Comparison of ENCODE assay signal across 8 cellular contexts in the genomic region with DNA sequence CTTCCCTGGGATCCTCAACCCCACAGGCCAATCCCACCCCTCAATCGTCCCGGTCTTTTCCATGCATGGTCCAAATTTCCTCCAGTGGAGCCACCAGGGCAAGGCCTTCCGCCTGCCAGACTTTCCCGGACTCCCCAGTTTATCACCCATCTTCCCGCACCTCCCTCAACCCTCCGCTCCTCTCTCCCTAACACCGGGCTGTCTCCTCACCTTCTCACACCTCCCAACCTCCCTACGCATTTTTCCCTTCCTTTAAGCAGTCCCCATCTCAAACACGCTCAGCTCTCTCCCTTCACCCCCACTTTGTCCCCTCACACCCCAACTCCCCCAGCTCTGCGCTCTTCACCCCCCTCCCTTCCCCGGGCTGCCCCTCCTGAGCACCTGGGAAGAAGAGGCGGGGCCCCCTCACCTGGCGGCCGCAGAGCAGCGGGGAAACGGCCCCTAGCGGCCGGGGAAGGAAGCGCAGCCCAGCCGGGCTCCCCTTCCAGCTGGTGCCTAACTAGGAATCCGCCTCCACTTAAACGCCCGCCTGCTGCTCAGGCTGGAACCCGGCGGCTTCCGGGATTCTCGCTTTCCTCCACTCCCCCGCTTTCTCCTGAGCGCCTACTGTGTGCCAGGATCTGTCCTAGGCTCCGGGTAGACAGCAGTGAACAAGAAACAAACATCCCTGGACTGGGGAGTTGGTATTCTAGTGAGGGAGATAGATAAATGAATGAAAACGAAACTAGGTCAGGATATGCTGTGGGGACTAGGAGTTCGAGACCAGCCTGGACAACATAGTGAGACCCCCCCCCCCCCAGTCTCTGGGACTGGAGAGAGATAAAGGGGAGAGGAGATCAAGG.
A peak's percentile ranks its signal among the peaks of the same experiment; 100 is the strongest.
DNase-seq lines count a peak whose midpoint lies in the region; ATAC-seq and TF ChIP-seq lines count a peak whose summit lies in the region.
"Not testable (repeated sequence)": the region's sequence is repeated elsewhere in the genome, so short reads cannot be mapped to it uniquely, and the experiment has no call there.

No MANE protein-coding gene starts in this region.

- peak overlapping the region; percentile 38; the same call in 1 of the 2 replicates for H3K9ac ChIP-seq in DND-41 (ENCODE audit: low read depth, low read length)

- CTCF ChIA-PET in MCF 10A (lab: Yijun Ruan, JAX): interaction anchor here (0.7 to 1.2 kb wide), 4 partner anchors 9 to 231 kb away, joined by 3 to 5 read pairs (median 4); no protein-coding TSS in a partner anchor

- TF ChIP-seq CTCF in DND-41 (IDR thresholded peaks at IDR 0.05; ENCODE audit: borderline replicate concordance, extremely low read depth, low read length, poor library complexity, severe bottlenecking) (peak; percentile 75), MCF 10A (IDR thresholded peaks at IDR 0.05; ENCODE audit: unreplicated experiment) (peak; percentile 95), hepatocyte (IDR thresholded peaks at IDR 0.05; ENCODE audit: poor library complexity) (peak; percentile 86), psoas muscle (IDR thresholded peaks at IDR 0.05) (peak; percentile 76), testis (IDR thresholded peaks at IDR 0.05) (peak; percentile 60 to 96 (median 67))

- H2AFZ ChIP-seq in DND-41 (ENCODE audit: low read depth, low read length) (peak overlapping the region; percentile 78), hepatocyte (peak overlapping the region; percentile 60)

- not testable (repeated sequence) for H4K20me1 ChIP-seq in DND-41 (ENCODE audit: insufficient read depth, low read length); hepatocyte (ENCODE audit: insufficient read depth, poor library complexity, severe bottlenecking)

- not testable (repeated sequence) for H3K79me2 ChIP-seq in DND-41 (ENCODE audit: insufficient read depth, low read length); hepatocyte

- H3K4me1 ChIP-seq in DND-41 (ENCODE audit: insufficient read depth, low read length) (peaks cover 11% of the 10 kb centered on the region), hepatocyte (ENCODE audit: insufficient read depth) (peaks cover 13% of the 10 kb centered on the region)
- not testable (repeated sequence) for H3K4me1 ChIP-seq in psoas muscle, testis

- H3K9me3 Mint-ChIP-seq in MCF 10A (ENCODE audit: unreplicated experiment): not testable (repeated sequence)

- H3K27me3 Mint-ChIP-seq in MCF 10A (ENCODE audit: insufficient read depth, unreplicated experiment): not testable (repeated sequence)

- not testable (repeated sequence) for H3K36me3 Mint-ChIP-seq in MCF 10A (ENCODE audit: insufficient read depth, unreplicated experiment)

- H3K27ac ChIP-seq in DND-41 (ENCODE audit: low read length); hepatocyte; psoas muscle; testis: not testable (repeated sequence)

- H3K4me3 Mint-ChIP-seq in MCF 10A (ENCODE audit: unreplicated experiment): peak overlapping the region; percentile 78

- BruUV-seq in MCF 10A (replicated peaks; lab: Mats Ljungman, UMichigan): not testable (repeated sequence)

- H3K9me3 ChIP-seq in DND-41 (ENCODE audit: insufficient read depth, low read length, severe bottlenecking); hepatocyte (ENCODE audit: low read depth); psoas muscle; testis: not testable (repeated sequence)

- 14% methylated on average over 28 of the region's 32 CpGs for WGBS in hepatocyte (ENCODE audit: low lambda C conversion rate, missing lambda C conversion rate)
- 5 to 9% (median 8%) methylated on average over 27 to 32 of the region's 32 CpGs for WGBS in psoas muscle, 3 donors
- WGBS in testis, 2 donors: 6 to 7% methylated on average over 23 to 32 of the region's 32 CpGs

- ATAC-seq in DND-41 (ENCODE audit: insufficient read depth, low read depth) (peak; percentile 84), psoas muscle (peak; percentile 65 to 78 (median 72))

- intact Hi-C loops in MCF 10A (cut with micrococcal nuclease); psoas muscle (cut with DNase I); testis (cut with DNase I; ENCODE audit: low total_unique reads): not testable (repeated sequence)

- H3K27me3 ChIP-seq in DND-41 (ENCODE audit: insufficient read depth, low read length, poor library complexity); hepatocyte; testis: not testable (repeated sequence)
- peaks cover 0 to 54% (median 2%) of the 10 kb centered on the region in 3 donors for H3K27me3 ChIP-seq in psoas muscle (ENCODE audit: insufficient read depth in 3 of 3, low read length in 2 of 3)

- not testable (repeated sequence) for H3K36me3 ChIP-seq in DND-41 (ENCODE audit: insufficient read depth, low read length); hepatocyte (replicated peaks; ENCODE audit: insufficient read depth, low read depth); psoas muscle (ENCODE audit: insufficient read depth in 1 of 2, low read depth in 1 of 2); testis (ENCODE audit: low read depth, missing control alignments)

- H3K4me1 Mint-ChIP-seq in MCF 10A (ENCODE audit: insufficient read depth, unreplicated experiment): peaks cover 10% of the 10 kb centered on the region

- H3K4me3 ChIP-seq in DND-41 (ENCODE audit: low read depth in 1 of 2, low read length in 2 of 2) (peak overlapping the region; percentile 13 to 58; a peak in 3 of 4 replicates), psoas muscle (peak overlapping the region; percentile 41), testis (peak overlapping the region in 1 of 2 donors; percentile 14)
- H3K4me3 ChIP-seq in hepatocyte: not testable (repeated sequence)

- POLR2A ChIA-PET in MCF 10A (lab: Yijun Ruan, JAX): interaction anchor here (0.6 to 1.6 kb wide), 2 partner anchors 222 to 616 kb away, joined by 3 read pairs; no protein-coding TSS in a partner anchor

- H3K4me2 ChIP-seq in DND-41 (ENCODE audit: insufficient read depth, low read length) (peak overlapping the region; percentile 65), hepatocyte (peak overlapping the region; percentile 70)

- not testable (repeated sequence) for H3K9me2 ChIP-seq in hepatocyte (replicated peaks; ENCODE audit: insufficient read depth)

- DNase-seq in DND-41 (peak; percentile 73), HT1080 (ENCODE audit: low read depth) (peak; percentile 66), NCI-H524 (lab: John Stamatoyannopoulos, UW) (peak; percentile 10 to 66), MCF 10A (ENCODE audit: unreplicated experiment) (peak; percentile 75), hepatocyte (ENCODE audit: low spot score) (peak; percentile 86), psoas muscle (peak; percentile 44 to 67), testis (peak; percentile 79)
- DNase-seq in activated CD4-positive, CD25-positive, alpha-beta regulatory T cell treated with anti-CD3 and anti-CD28 coated beads, Interleukin-2, amount 50 U/mL, for 72 hours: peak; percentile 79

- TF ChIP-seq POLR2A in testis (IDR thresholded peaks at IDR 0.05): not testable (repeated sequence)

- H3K27ac Mint-ChIP-seq in MCF 10A (ENCODE audit: low read depth, unreplicated experiment): not testable (repeated sequence)
